12 cellular contexts compared by ENCODE assay signal in the genomic region with DNA sequence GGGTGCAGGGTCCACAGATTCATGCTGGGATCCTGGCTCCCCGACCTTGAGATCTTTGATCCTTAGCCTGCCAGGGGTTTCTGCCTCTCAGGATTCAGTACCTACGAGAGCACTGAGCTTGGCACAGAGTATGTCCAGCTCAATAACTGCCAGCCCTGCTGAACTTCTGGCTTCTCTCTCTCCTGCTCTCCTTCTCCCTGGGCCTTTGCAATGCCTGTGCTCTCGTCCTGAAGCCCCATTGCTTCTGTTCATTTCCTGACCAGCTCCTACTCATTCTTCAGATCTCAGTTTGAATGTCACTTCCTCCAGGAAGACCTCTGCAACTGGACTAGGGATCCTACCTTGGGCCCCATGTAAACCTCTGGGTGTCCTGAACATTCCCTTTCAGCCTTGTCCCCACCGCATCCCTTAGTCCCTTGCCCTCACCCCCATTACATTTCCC.
DNase-seq lines count a peak whose midpoint lies in the region; ATAC-seq, FAIRE-seq and TF ChIP-seq lines count a peak whose summit lies in the region.
"Had no signal": no experiment of that assay in that cellular context is flagged by ENCODE, and none has a peak within 500 bp of the region (broad histone marks: within the 10 kb centered on the region; RNA-seq: fewer than 3 reads in every experiment).

No MANE protein-coding gene starts in this region.

- H3K36me3 ChIP-seq in heart left ventricle (no peaks in the 10 kb centered on the region), esophagus muscularis mucosa (no peaks in the 10 kb centered on the region), aorta (ENCODE audit: control insufficient read depth in 1 of 2, insufficient read depth in 2 of 2, low read length in 1 of 2) (no peaks in the 10 kb centered on the region)

- no peaks in the 10 kb centered on the region for H3K27me3 Mint-ChIP-seq in osteocyte (ENCODE audit: unreplicated experiment)

- DNase-seq in heart left ventricle (no peak), Right ventricle myocardium superior (no peak), esophagus muscularis mucosa (ENCODE audit: extremely low spot score) (no peak), osteocyte (ENCODE audit: extremely low spot score, unreplicated experiment) (no peak), aorta (no peak), HPDE6-E6E7 (ENCODE audit: extremely low spot score) (no peak), frontal cortex (ENCODE audit: low spot score in 2 of 2) (no peak)
- DNase-seq: activated CD4-positive, alpha-beta T cell treated with anti-CD3 and anti-CD28 coated beads, Interleukin-2, amount 10 ng/mL, durations not matched to agents 24 days and 14 days; activated naive CD4-positive, alpha-beta T cell had no signal

- ATAC-seq in heart left ventricle (peak in 1 of 4 donors; percentile 4), Right ventricle myocardium superior (ENCODE audit: poor library complexity) (no peak), aorta (ENCODE audit: low FRiP score) (no peak), GM18861 (IDR thresholded peaks at IDR 0.05; ENCODE audit: unreplicated experiment) (no peak)

- no peak for TF ChIP-seq EP300 in esophagus muscularis mucosa (IDR thresholded peaks at IDR 0.05)

- no peaks in the 10 kb centered on the region for H3K9me3 Mint-ChIP-seq in osteocyte (ENCODE audit: unreplicated experiment)
- H3K9me3 Mint-ChIP-seq: activated CD4-positive, alpha-beta T cell treated with anti-CD3 and anti-CD28 coated beads, Interleukin-2, amount 10 ng/mL, durations not matched to agents 24 days and 14 days; stimulated activated naive CD8-positive, alpha-beta T cell treated with anti-CD3 and anti-CD28 coated beads, Interleukin-15, Interleukin-2, amounts not matched to agents 100 ng/mL and 50 ng/mL, for 24 hours had no signal

- H3K36me3 Mint-ChIP-seq in osteocyte (ENCODE audit: unreplicated experiment) = no peaks in the 10 kb centered on the region

- intact Hi-C loops in heart left ventricle (cut with DNase I) (loop anchor here in 2 of 10 donors (1.0 to 5.0 kb wide), 3 partner anchors 19 to 47 kb away; no protein-coding TSS in a partner anchor), Right ventricle myocardium superior (cut with DNase I) (no loop called here), esophagus muscularis mucosa (cut with DNase I) (no loop called here), aorta (cut with DNase I) (loop anchor here in 1 of 2 donors (2.0 kb wide), 1 partner anchor 17 kb away; no protein-coding TSS in a partner anchor)

- H3K9me3 ChIP-seq in heart left ventricle (no peaks in the 10 kb centered on the region), esophagus muscularis mucosa (no peaks in the 10 kb centered on the region), aorta (ENCODE audit: control insufficient read depth, low read length) (no peaks in the 10 kb centered on the region)

- H3K4me3 ChIP-seq in heart left ventricle (peak overlapping the region in 5 of 12 donors; percentile 8 to 31 (median 12)), esophagus muscularis mucosa (peak overlapping the region; percentile 20 to 28 (median 24)), aorta (ENCODE audit: low read length in 2 of 2) (no peak overlapping the region)

- no peak for FAIRE-seq in frontal cortex (lab: Jason Lieb, UNC)

- H3K27ac Mint-ChIP-seq in osteocyte (ENCODE audit: unreplicated experiment) = peak overlapping the region; percentile 95
- H3K27ac Mint-ChIP-seq: activated CD4-positive, alpha-beta T cell treated with anti-CD3 and anti-CD28 coated beads, Interleukin-2, amount 10 ng/mL, durations not matched to agents 24 days and 14 days; stimulated activated naive CD8-positive, alpha-beta T cell treated with anti-CD3 and anti-CD28 coated beads, Interleukin-15, Interleukin-2, amounts not matched to agents 100 ng/mL and 50 ng/mL, for 24 hours had no signal

- no peak overlapping the region for H3K4me3 Mint-ChIP-seq in osteocyte (ENCODE audit: unreplicated experiment)
- H3K4me3 Mint-ChIP-seq: activated CD4-positive, alpha-beta T cell treated with anti-CD3 and anti-CD28 coated beads, Interleukin-2, amount 10 ng/mL, durations not matched to agents 24 days and 14 days; stimulated activated naive CD8-positive, alpha-beta T cell treated with anti-CD3 and anti-CD28 coated beads, Interleukin-15, Interleukin-2, amounts not matched to agents 100 ng/mL and 50 ng/mL, for 24 hours had no signal

- TF ChIP-seq CTCF in heart left ventricle (IDR thresholded peaks at IDR 0.05) = no peak
- no peak for TF ChIP-seq CTCF in esophagus muscularis mucosa (IDR thresholded peaks at IDR 0.05)
- TF ChIP-seq CTCF in osteocyte (IDR thresholded peaks at IDR 0.05) = no peak

- H3K27ac ChIP-seq in heart left ventricle (peak overlapping the region; percentile 57 to 90 (median 76)), esophagus muscularis mucosa (replicated peaks in 1 of 4) (peak overlapping the region; percentile 87 to 91 (median 87)), aorta (ENCODE audit: low read depth in 1 of 2, low read length in 2 of 2) (peak overlapping the region; percentile 81 to 86)
- H3K27ac ChIP-seq: HL-60 had no signal

- peaks cover 44% of the 10 kb centered on the region for H3K4me1 Mint-ChIP-seq in osteocyte (ENCODE audit: unreplicated experiment)
- H3K4me1 Mint-ChIP-seq: activated CD4-positive, alpha-beta T cell treated with anti-CD3 and anti-CD28 coated beads, Interleukin-2, amount 10 ng/mL, durations not matched to agents 24 days and 14 days had no signal

- WGBS in heart left ventricle, 4 donors = 29 to 62% (median 50%) methylated on average over 4 of the region's 4 CpGs
- WGBS in esophagus muscularis mucosa = 10% methylated on average over 3 of the region's 4 CpGs
- WGBS in aorta, 2 donors = 5 to 6% methylated on average over 4 of the region's 4 CpGs

- peaks cover 5 to 74% (median 55%) of the 10 kb centered on the region in 12 donors for H3K4me1 ChIP-seq in heart left ventricle
- peaks cover 71 to 87% (median 85%) of the 10 kb centered on the region in 4 donors for H3K4me1 ChIP-seq in esophagus muscularis mucosa
- H3K4me1 ChIP-seq in aorta (ENCODE audit: control insufficient read depth in 1 of 2, insufficient read depth in 2 of 2, low read length in 2 of 2) = peaks cover 0 to 2% of the 10 kb centered on the region in 2 donors

- H3K27me3 ChIP-seq in heart left ventricle (no peaks in the 10 kb centered on the region), esophagus muscularis mucosa (no peaks in the 10 kb centered on the region), aorta (ENCODE audit: control insufficient read depth in 1 of 2, insufficient read depth in 2 of 2, low read length in 1 of 2) (no peaks in the 10 kb centered on the region)

- no peak for TF ChIP-seq POLR2A in heart left ventricle (IDR thresholded peaks at IDR 0.05)
- TF ChIP-seq POLR2A in esophagus muscularis mucosa (IDR thresholded peaks at IDR 0.05; ENCODE audit: low read depth) = no peak

Comparison
In these comparisons a context has a peak if more than half of its experiments do, and no peak if none do; other contexts are left out.
1. H3K4me3 ChIP-seq: peak in esophagus muscularis mucosa (4 of 4); none in aorta (0 of 2).
2. Peak in every context shown above with its lines, with median percentiles within 50 percentile points of each other: H3K27ac ChIP-seq.